13 cellular contexts compared by ENCODE assay signal in genomic region chr5:75885321-75885720, GRCh38.
DNase-seq lines count a peak whose midpoint lies in the region; ATAC-seq and TF ChIP-seq lines count a peak whose summit lies in the region.
"Had no signal": no experiment of that assay in that cellular context is flagged by ENCODE, and none has a peak within 500 bp of the region (broad histone marks: within the 10 kb centered on the region; RNA-seq: fewer than 3 reads in every experiment).

No MANE protein-coding gene starts in this region.

- peak overlapping the region; percentile 39 for H2AFZ ChIP-seq in smooth muscle cell (ENCODE audit: low read depth)
- H2AFZ ChIP-seq: GM23248 had no signal

- H3K4me3 ChIP-seq in SJCRH30 (no peak overlapping the region), smooth muscle cell (no peak overlapping the region)
- H3K4me3 ChIP-seq: GM23248 had no signal

- 79% methylated on average over 1 of the region's 1 CpG for WGBS in smooth muscle cell (ENCODE audit: low lambda C conversion rate)

- peak; percentile 48 for DNase-seq in MV-4-11 (lab: John Stamatoyannopoulos, UW)
- DNase-seq in SJCRH30, result peak in 1 of 2 experiments; percentile 25
- DNase-seq in head of caudate nucleus, result peak in 26 of 42 donors; percentile 4 to 61 (median 22)
- no peak for DNase-seq in smooth muscle cell (lab: John Stamatoyannopoulos, UW; ENCODE audit: unreplicated experiment)
- no peak for DNase-seq in hepatic stellate cell (ENCODE audit: low spot score)
- DNase-seq in NCI-H2171 (lab: John Stamatoyannopoulos, UW), result no peak
- DNase-seq: C1 segment of cervical spinal cord; Calu3; CD4-positive, alpha-beta T cell; DMS 273 treated with DMSO at 0.1 percent for 48 hours; GM23248; H7 had no signal

- no peaks in the 10 kb centered on the region for H3K27me3 ChIP-seq in SJCRH30
- no peaks in the 10 kb centered on the region for H3K27me3 ChIP-seq in smooth muscle cell (ENCODE audit: low read depth)

- H3K27ac ChIP-seq in SJCRH30, result peak overlapping the region; percentile 42
- peak overlapping the region; percentile 71 for H3K27ac ChIP-seq in smooth muscle cell (ENCODE audit: low read depth)
- H3K27ac ChIP-seq: GM23248 had no signal

- intact Hi-C loops in head of caudate nucleus (cut with DNase I), result no loop called here

- H3F3A ChIP-seq in smooth muscle cell (ENCODE audit: low read depth), result no peaks in the 10 kb centered on the region

- no peaks in the 10 kb centered on the region for H3K36me3 ChIP-seq in SJCRH30
- no peaks in the 10 kb centered on the region for H3K36me3 ChIP-seq in smooth muscle cell (ENCODE audit: low read depth)

- H4K20me1 ChIP-seq in smooth muscle cell (ENCODE audit: low read depth), result no peaks in the 10 kb centered on the region

- ATAC-seq in GM19463 (IDR thresholded peaks at IDR 0.05; ENCODE audit: unreplicated experiment), result no peak

- H3K9me3 ChIP-seq in SJCRH30 (replicated peaks) (no peaks in the 10 kb centered on the region), smooth muscle cell (replicated peaks; ENCODE audit: low read depth) (no peaks in the 10 kb centered on the region)

- H3K4me1 ChIP-seq in SJCRH30 (no peaks in the 10 kb centered on the region), smooth muscle cell (ENCODE audit: low read depth) (peaks cover 9% of the 10 kb centered on the region)

- H3K4me2 ChIP-seq in smooth muscle cell, result peak overlapping the region; percentile 43

- TF ChIP-seq CTCF in smooth muscle cell (IDR thresholded peaks at IDR 0.05; ENCODE audit: borderline replicate concordance, insufficient read depth, poor library complexity, severe bottlenecking), result no peak

- H3K79me2 ChIP-seq in smooth muscle cell (ENCODE audit: low read depth), result no peaks in the 10 kb centered on the region

- no peak overlapping the region for H3K9ac ChIP-seq in smooth muscle cell (ENCODE audit: low read depth)
- H3K9ac ChIP-seq: GM23248 had no signal

Comparison
In these comparisons a context has a peak if more than half of its experiments do, and no peak if none do; other contexts are left out.
1. DNase-seq: peak in MV-4-11 (single experiment) and head of caudate nucleus (26 of 42); none in smooth muscle cell (single experiment), hepatic stellate cell (single experiment) and NCI-H2171 (single experiment).